8 cellular contexts compared by ENCODE assay signal in the genomic region with DNA sequence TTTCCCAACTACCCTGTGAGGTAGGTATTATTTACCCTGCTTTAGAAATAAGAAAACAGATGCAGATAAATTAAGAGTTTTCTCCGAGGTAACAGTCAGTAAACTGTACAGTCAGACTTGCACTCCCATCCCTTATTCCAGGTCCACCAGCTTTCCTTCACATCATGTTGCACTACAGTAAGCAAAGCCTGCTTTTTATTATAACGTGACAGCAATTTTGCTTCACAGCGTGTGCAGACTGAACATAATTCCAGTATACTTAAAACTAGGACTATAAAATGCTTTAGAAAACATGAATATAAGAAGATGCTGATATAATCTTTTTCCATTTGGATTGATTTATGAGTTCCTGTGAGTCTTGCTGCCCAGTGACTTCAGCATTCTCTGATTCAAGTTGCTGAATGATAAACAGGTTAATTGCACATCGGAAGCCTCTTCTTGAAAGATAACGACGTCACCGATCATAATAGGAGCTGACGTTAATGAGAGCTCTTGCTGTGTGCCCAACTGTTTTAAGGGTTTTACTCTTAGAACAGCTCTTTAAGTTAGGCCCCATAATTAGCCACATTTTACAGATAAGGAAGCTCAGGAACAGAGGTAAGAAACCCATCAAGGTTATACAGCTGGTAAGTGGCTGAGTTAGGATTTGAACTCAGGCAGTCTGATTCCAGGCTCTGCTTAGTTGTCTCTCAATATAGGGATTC. TPM values are rescaled to one million over a fixed set of nuclear protein-coding genes. Genes with fewer than 3 reads are reported as not detected.
A peak's percentile ranks its signal among the peaks of the same experiment; 100 is the strongest.
DNase-seq lines count a peak whose midpoint lies in the region; ATAC-seq and TF ChIP-seq lines count a peak whose summit lies in the region.

No MANE protein-coding gene starts in this region.

- no peaks in the 10 kb centered on the region for H3K27me3 Mint-ChIP-seq in stimulated activated naive CD8-positive, alpha-beta T cell treated with anti-CD3 and anti-CD28 coated beads, Interleukin-15, Interleukin-2, amounts not matched to agents 100 ng/mL and 50 ng/mL, for 24 hours

- ATAC-seq in stimulated activated naive CD8-positive, alpha-beta T cell treated with anti-CD3 and anti-CD28 coated beads, Interleukin-15, Interleukin-2, amounts not matched to agents 100 U/mL and 50 U/mL, for 24 hours, result no peak
- no peak for ATAC-seq in HG03354 (IDR thresholded peaks at IDR 0.05; ENCODE audit: poor library complexity, severe bottlenecking, unreplicated experiment)

- H3K36me3 Mint-ChIP-seq in stimulated activated naive CD8-positive, alpha-beta T cell treated with anti-CD3 and anti-CD28 coated beads, Interleukin-15, Interleukin-2, amounts not matched to agents 100 ng/mL and 50 ng/mL, for 24 hours (ENCODE audit: low read depth), result peaks cover 38% of the 10 kb centered on the region

- TF ChIP-seq CTCF in SU-DHL-6 (IDR thresholded peaks at IDR 0.05; ENCODE audit: insufficient read depth, low read length, poor library complexity, severe bottlenecking), result no peak
- no peak for TF ChIP-seq CTCF in sigmoid colon (IDR thresholded peaks at IDR 0.05)

- no peak for TF ChIP-seq POLR2A in sigmoid colon (IDR thresholded peaks at IDR 0.05)

- H3K36me3 ChIP-seq in SU-DHL-6 (ENCODE audit: low read length), result no peaks in the 10 kb centered on the region
- peaks cover 0 to 22% (median 0%) of the 10 kb centered on the region in 4 donors for H3K36me3 ChIP-seq in sigmoid colon

- no peaks in the 10 kb centered on the region for H3F3A ChIP-seq in SU-DHL-6 (ENCODE audit: insufficient read depth)

- intact Hi-C loops in sigmoid colon (cut with DNase I), result loop anchor here (1.0 to 10.0 kb wide), 4 partner anchors 15 to 587 kb away; a partner anchor contains a TSS

- no peaks in the 10 kb centered on the region for H3K9me3 Mint-ChIP-seq in stimulated activated naive CD8-positive, alpha-beta T cell treated with anti-CD3 and anti-CD28 coated beads, Interleukin-15, Interleukin-2, amounts not matched to agents 100 ng/mL and 50 ng/mL, for 24 hours

- DNase-seq in stimulated activated naive CD8-positive, alpha-beta T cell treated with anti-CD3 and anti-CD28 coated beads, Interleukin-15, Interleukin-2, amounts not matched to agents 100 U/mL and 50 U/mL, for 24 hours, result no peak
- DNase-seq in fibroblast of peridontal ligament (ENCODE audit: extremely low read depth) (peak; percentile 38), sigmoid colon (peak; percentile 5), NCI-H524 (lab: John Stamatoyannopoulos, UW) (no peak)
- DNase-seq in effector CD4-positive, alpha-beta T cell, result no peak

- H3K27me3 ChIP-seq in SU-DHL-6 (ENCODE audit: low read length), result no peaks in the 10 kb centered on the region
- H3K27me3 ChIP-seq in sigmoid colon, result no peaks in the 10 kb centered on the region

- no peaks in the 10 kb centered on the region for H3K9me3 ChIP-seq in SU-DHL-6 (ENCODE audit: insufficient read depth, low read length)
- no peaks in the 10 kb centered on the region for H3K9me3 ChIP-seq in sigmoid colon

- peak overlapping the region; percentile 97 for H3K4me2 ChIP-seq in SU-DHL-6 (ENCODE audit: low read depth, low read length, poor library complexity, severe bottlenecking)

- no peaks in the 10 kb centered on the region for H4K20me1 ChIP-seq in SU-DHL-6 (ENCODE audit: low read depth, low read length)

- peak overlapping the region; percentile 76 for H2AFZ ChIP-seq in SU-DHL-6 (ENCODE audit: low read depth, low read length, severe bottlenecking)

- H3K4me1 Mint-ChIP-seq in stimulated activated naive CD8-positive, alpha-beta T cell treated with anti-CD3 and anti-CD28 coated beads, Interleukin-15, Interleukin-2, amounts not matched to agents 100 ng/mL and 50 ng/mL, for 24 hours (ENCODE audit: low read depth), result peaks cover 44% of the 10 kb centered on the region

- H3K4me3 ChIP-seq in SU-DHL-6 (ENCODE audit: insufficient read depth, low read length, poor library complexity, severe bottlenecking) (peak overlapping the region; percentile 80), sigmoid colon (peak overlapping the region; percentile 74 to 80 (median 77))

- WGBS in sigmoid colon, 2 donors, result 8 to 22% methylated on average over 8 of the region's 8 CpGs

- H3K27ac ChIP-seq in SU-DHL-6 (ENCODE audit: low read depth, low read length), result peak overlapping the region; percentile 85
- H3K27ac ChIP-seq in sigmoid colon, result peak overlapping the region; percentile 94 to 98 (median 96)

- peak overlapping the region; percentile 93 for H3K9ac ChIP-seq in SU-DHL-6 (ENCODE audit: low read length)

- H3K4me1 ChIP-seq in sigmoid colon, result peaks cover 0 to 36% (median 28%) of the 10 kb centered on the region in 4 donors

- peak overlapping the region; percentile 93 for H3K27ac Mint-ChIP-seq in stimulated activated naive CD8-positive, alpha-beta T cell treated with anti-CD3 and anti-CD28 coated beads, Interleukin-15, Interleukin-2, amounts not matched to agents 100 ng/mL and 50 ng/mL, for 24 hours

- peak overlapping the region; percentile 96 for H3K4me3 Mint-ChIP-seq in stimulated activated naive CD8-positive, alpha-beta T cell treated with anti-CD3 and anti-CD28 coated beads, Interleukin-15, Interleukin-2, amounts not matched to agents 100 ng/mL and 50 ng/mL, for 24 hours

- no peak for TF ChIP-seq EP300 in sigmoid colon (IDR thresholded peaks at IDR 0.05)

- peaks cover 10% of the 10 kb centered on the region; the same call in 1 of the 2 replicates for H3K79me2 ChIP-seq in SU-DHL-6 (ENCODE audit: insufficient read depth, low read length)

- H3K9me2 ChIP-seq in SU-DHL-6 (replicated peaks; ENCODE audit: insufficient read depth, low read length), result no peaks in the 10 kb centered on the region

RNA-seq across cellular contexts. Expression of a gene that starts 1.4 kb away (rescaled TPM):
- total RNA-seq in sigmoid colon, result 10 to 100 TPM; 19.4 to 29.7 (median 22.7) TPM
- polyA plus RNA-seq in sigmoid colon, result 10 to 100 TPM in 1 of 3 donors, 1 to 10 TPM in 2; 3.5 to 15.6 (median 4.2) TPM

RNA-seq across cellular contexts. Expression of a gene that starts 20.4 kb away (rescaled TPM):
- total RNA-seq in sigmoid colon, result 10 to 100 TPM in 3 of 4 donors, 1 to 10 TPM in 1; 8.6 to 14.3 (median 12.8) TPM
- 10 to 100 TPM in 1 of 3 donors, 1 to 10 TPM in 2; 7.2 to 12.6 (median 8.3) TPM for polyA plus RNA-seq in sigmoid colon

RNA-seq across cellular contexts. Expression of a gene that starts 20.4 kb away (rescaled TPM):
- 1 to 10 TPM; 3.3 to 4.3 (median 3.5) TPM for total RNA-seq in sigmoid colon
- 1 to 10 TPM in 1 of 3 donors, under 1 TPM in 2; 0.87 to 1.2 (median 0.92) TPM for polyA plus RNA-seq in sigmoid colon

Comparison
In these comparisons a context has a peak if more than half of its experiments do, and no peak if none do; other contexts are left out.
1. DNase-seq: peak in fibroblast of peridontal ligament (single experiment) and sigmoid colon (single experiment); none in stimulated activated naive CD8-positive, alpha-beta T cell treated with anti-CD3 and anti-CD28 coated beads, Interleukin-15, Interleukin-2, amounts not matched to agents 100 U/mL and 50 U/mL, for 24 hours (single experiment), effector CD4-positive, alpha-beta T cell (single experiment) and NCI-H524 (0 of 2).